Comparison of ENCODE assay signal across 8 cellular contexts in genomic region chr1:218459878-218460277, GRCh38.
DNase-seq lines count a peak whose midpoint lies in the region; ATAC-seq, FAIRE-seq and TF ChIP-seq lines count a peak whose summit lies in the region.

No MANE protein-coding gene starts in this region.

- DNase-seq in DMS 273 (lab: John Stamatoyannopoulos, UW; ENCODE audit: unreplicated experiment) (peak; percentile 65), HS-27A (ENCODE audit: low read depth) (peak; percentile 84), K562 (ENCODE audit: extremely low read depth in 1 of 4, low spot score in 3 of 4) (peak in 2 of 4 experiments; percentile 28 to 33), keratinocyte (ENCODE audit: low read depth, low spot score) (peak; percentile 41), type B pancreatic cell (ENCODE audit: extremely low spot score, unreplicated experiment) (no peak), T-cell (no peak), NCI-H526 treated with DMSO at 0.1 percent for 48 hours (lab: John Stamatoyannopoulos, UW) (no peak)

- ATAC-seq in K562 (peak; percentile 80), HG02798 (IDR thresholded peaks at IDR 0.05; ENCODE audit: poor library complexity, unreplicated experiment) (no peak), T-cell (replicated peaks in 1 of 4) (no peak)

- H2AFZ ChIP-seq in K562 (ENCODE audit: low read depth, low read length) (peak overlapping the region; percentile 68), keratinocyte (ENCODE audit: control insufficient read depth, low read length) (peak overlapping the region; percentile 91)

- no peak overlapping the region for H3K27ac ChIP-seq in K562 (ENCODE audit: extremely low read depth, low read depth, low read length)
- H3K27ac ChIP-seq in keratinocyte (ENCODE audit: control insufficient read depth, insufficient read depth, low read length) = peak overlapping the region; percentile 44

- H3K4me1 ChIP-seq in K562 (replicated peaks in 1 of 2; ENCODE audit: control insufficient read depth in 2 of 2, insufficient read depth in 2 of 2, low read length in 2 of 2) (no peaks in the 10 kb centered on the region; a peak in 1 of 5 replicates), keratinocyte (ENCODE audit: control insufficient read depth, extremely low read depth, insufficient read depth, low read length) (peaks cover 23% of the 10 kb centered on the region)

- H3K79me2 ChIP-seq in K562 (ENCODE audit: control insufficient read depth, insufficient read depth, low read length) (no peaks in the 10 kb centered on the region), keratinocyte (ENCODE audit: control insufficient read depth, insufficient read depth, low read length) (no peaks in the 10 kb centered on the region)

- no peak for TF ChIP-seq CTCF in K562 (IDR thresholded peaks at IDR 0.05 in 2 of 3, conservative IDR thresholded peaks at IDR 0.05 in 1 of 3; ENCODE audit: insufficient read depth in 2 of 3, low read depth in 1 of 3, low read length in 3 of 3)
- no peak for TF ChIP-seq CTCF in keratinocyte (optimal IDR thresholded peaks at IDR 0.05 in 1 of 3, IDR thresholded peaks at IDR 0.05 in 1 of 3, conservative IDR thresholded peaks at IDR 0.05 in 1 of 3; ENCODE audit: extremely low read depth in 1 of 3, insufficient read depth in 2 of 3, low read length in 3 of 3)
- no peak for TF ChIP-seq CTCF in type B pancreatic cell (conservative IDR thresholded peaks at IDR 0.05)

- no peaks in the 10 kb centered on the region for H3K36me3 ChIP-seq in K562 (ENCODE audit: control insufficient read depth, insufficient read depth, low read length)
- no peaks in the 10 kb centered on the region for H3K36me3 ChIP-seq in keratinocyte (ENCODE audit: control insufficient read depth in 2 of 2, extremely low read depth in 1 of 2, insufficient read depth in 2 of 2, low read length in 2 of 2)

- TF ChIP-seq POLR2A in K562 (conservative IDR thresholded peaks at IDR 0.05) = no peak

- no peak overlapping the region for H3K9ac ChIP-seq in K562 (ENCODE audit: insufficient read depth in 1 of 2, low read depth in 2 of 2, low read length in 2 of 2)
- peak overlapping the region; percentile 28 for H3K9ac ChIP-seq in keratinocyte (ENCODE audit: control insufficient read depth, extremely low read depth, insufficient read depth, low read length)

- FAIRE-seq in K562 (lab: Jason Lieb, UNC) (peak; percentile 57), keratinocyte (lab: Jason Lieb, UNC) (peak; percentile 98)

- POLR2A ChIA-PET in K562 (lab: Yijun Ruan, JAX) = no interaction called here
- POLR2A ChIA-PET in T-cell (lab: Charles Lee) = no interaction called here

- H3K36me3 Mint-ChIP-seq in type B pancreatic cell = no peaks in the 10 kb centered on the region
- no peaks in the 10 kb centered on the region for H3K36me3 Mint-ChIP-seq in T-cell

- 0 out of 5 replicates have a peak, but pooled peaks cover 0 to 4% of the 10 kb centered on the region in 2 experiments for H3K27me3 ChIP-seq in K562 (ENCODE audit: control insufficient read depth in 2 of 2, insufficient read depth in 2 of 2, low read length in 2 of 2)
- no peaks in the 10 kb centered on the region for H3K27me3 ChIP-seq in keratinocyte (ENCODE audit: control insufficient read depth, extremely low read depth, insufficient read depth, low read length)

- CTCF ChIA-PET in K562 (lab: Yijun Ruan, JAX; ENCODE audit: low intra/inter-chr PET ratio) = no interaction called here
- CTCF ChIA-PET in T-cell (lab: Charles Lee) = no interaction called here

- TF ChIP-seq EP300 in K562 (IDR thresholded peaks at IDR 0.05; ENCODE audit: low read length) = no peak

- in situ Hi-C loops in K562 (cut with MboI) = no loop called here

- no peak overlapping the region for H3K4me3 ChIP-seq in K562
- H3K4me3 ChIP-seq in keratinocyte (ENCODE audit: control insufficient read depth in 2 of 3, extremely low read depth in 1 of 3, insufficient read depth in 2 of 3, low read depth in 1 of 3, low read length in 3 of 3) = peak overlapping the region in 2 of 3 experiments; percentile 43 to 48

- H3K9me1 ChIP-seq in K562 (ENCODE audit: control insufficient read depth, insufficient read depth, low read length) = no peaks in the 10 kb centered on the region
- no peaks in the 10 kb centered on the region for H3K9me1 ChIP-seq in keratinocyte (ENCODE audit: control insufficient read depth, extremely low read depth, insufficient read depth, low read length)

- dilution Hi-C loops in keratinocyte (cut with MboI; ENCODE audit: extremely low pct_ligation_motif_present, low sequenced_read_pairs) = no loop called here

- H3K4me2 ChIP-seq in K562 (ENCODE audit: insufficient read depth, low read length) (no peak overlapping the region; the same call in 1 of the 2 replicates), keratinocyte (ENCODE audit: control insufficient read depth, extremely low read depth, insufficient read depth, low read depth, low read length) (peak overlapping the region; percentile 65)

- intact Hi-C loops in K562 (cut with micrococcal nuclease) = loop anchor here (5.0 kb wide), 1 partner anchor 123 kb away; no protein-coding TSS in a partner anchor

- H3K4me1 Mint-ChIP-seq in type B pancreatic cell (ENCODE audit: unreplicated experiment) (peaks cover 38% of the 10 kb centered on the region), T-cell (no peaks in the 10 kb centered on the region)

- H3K27ac Mint-ChIP-seq in type B pancreatic cell (peak overlapping the region; percentile 95), T-cell (no peak overlapping the region)

- H3K9me3 Mint-ChIP-seq in type B pancreatic cell = peaks cover 4% of the 10 kb centered on the region
- H3K9me3 Mint-ChIP-seq in T-cell = no peaks in the 10 kb centered on the region

- BruUV-seq in K562 (replicated peaks; lab: Mats Ljungman, UMichigan) = no TSS peak

- 0% methylated on average over 4 of the region's 4 CpGs for WGBS in K562 (ENCODE audit: insufficient coverage, low coverage, missing lambda C conversion rate)

- H3K27me3 Mint-ChIP-seq in type B pancreatic cell = no peaks in the 10 kb centered on the region
- peaks cover 0 to 14% of the 10 kb centered on the region in 2 donors for H3K27me3 Mint-ChIP-seq in T-cell

- no peaks in the 10 kb centered on the region for H4K20me1 ChIP-seq in K562 (replicated peaks; ENCODE audit: control insufficient read depth, insufficient read depth, low read length)
- no peaks in the 10 kb centered on the region for H4K20me1 ChIP-seq in keratinocyte (ENCODE audit: control insufficient read depth, extremely low read depth, insufficient read depth, low read length)

- H3K9me3 ChIP-seq in K562 (replicated peaks; ENCODE audit: control insufficient read depth, insufficient read depth, low read depth, low read length) = no peaks in the 10 kb centered on the region
- H3K9me3 ChIP-seq in keratinocyte (ENCODE audit: control insufficient read depth, low read depth, low read length) = no peaks in the 10 kb centered on the region

- H3K4me3 Mint-ChIP-seq in type B pancreatic cell (peak overlapping the region; percentile 77), T-cell (no peak overlapping the region)

- TF ChIP-seq RAD21 in K562 (CRISPR knock-in tag; conservative IDR thresholded peaks at IDR 0.05 in 1 of 2, IDR thresholded peaks at IDR 0.05 in 1 of 2) = no peak

Comparison
In these comparisons a context has a peak if more than half of its experiments do, and no peak if none do; other contexts are left out.
1. DNase-seq: peak in DMS 273 (single experiment), HS-27A (single experiment) and keratinocyte (single experiment); none in type B pancreatic cell (single experiment), T-cell (0 of 34) and NCI-H526 treated with DMSO at 0.1 percent for 48 hours (single experiment).